ENCODE assay signal across 10 cellular contexts in genomic region chr17:81953451-81953850, GRCh38. TPM values are rescaled to one million over a fixed set of nuclear protein-coding genes. Genes with fewer than 3 reads are reported as not detected.
"Had no signal": no experiment of that assay in that cellular context is flagged by ENCODE, and none has a peak within 500 bp of the region (broad histone marks: within the 10 kb centered on the region; RNA-seq: fewer than 3 reads in every experiment).

No MANE protein-coding gene starts in this region.

RNA-seq across cellular contexts. Expression of gene MYADML2, which starts 6.4 kb away (rescaled TPM):
- total RNA-seq: activated naive CD4-positive, alpha-beta T cell treated with anti-CD3 and anti-CD28 coated beads, Interleukin-2, amount 50 U/mL, for 72 hours; activated T-helper 17 cell treated with anti-CD3 and anti-CD28 coated beads, Interleukin-2, amount 50 U/mL, for 72 hours; aorta; epithelial cell of proximal tubule; mammary epithelial cell; mesothelial cell of epicardium; naive thymus-derived CD8-positive, alpha-beta T cell; ovary; upper lobe of left lung had no signal
- polyA plus RNA-seq: adipose tissue; aorta; mammary epithelial cell; naive thymus-derived CD8-positive, alpha-beta T cell; ovary had no signal

RNA-seq across cellular contexts. Expression of gene NOTUM, which starts 7.5 kb away (rescaled TPM):
- total RNA-seq: epithelial cell of proximal tubule; mammary epithelial cell; naive thymus-derived CD8-positive, alpha-beta T cell had no signal
- polyA plus RNA-seq: naive thymus-derived CD8-positive, alpha-beta T cell had no signal
